In the genomic region with DNA sequence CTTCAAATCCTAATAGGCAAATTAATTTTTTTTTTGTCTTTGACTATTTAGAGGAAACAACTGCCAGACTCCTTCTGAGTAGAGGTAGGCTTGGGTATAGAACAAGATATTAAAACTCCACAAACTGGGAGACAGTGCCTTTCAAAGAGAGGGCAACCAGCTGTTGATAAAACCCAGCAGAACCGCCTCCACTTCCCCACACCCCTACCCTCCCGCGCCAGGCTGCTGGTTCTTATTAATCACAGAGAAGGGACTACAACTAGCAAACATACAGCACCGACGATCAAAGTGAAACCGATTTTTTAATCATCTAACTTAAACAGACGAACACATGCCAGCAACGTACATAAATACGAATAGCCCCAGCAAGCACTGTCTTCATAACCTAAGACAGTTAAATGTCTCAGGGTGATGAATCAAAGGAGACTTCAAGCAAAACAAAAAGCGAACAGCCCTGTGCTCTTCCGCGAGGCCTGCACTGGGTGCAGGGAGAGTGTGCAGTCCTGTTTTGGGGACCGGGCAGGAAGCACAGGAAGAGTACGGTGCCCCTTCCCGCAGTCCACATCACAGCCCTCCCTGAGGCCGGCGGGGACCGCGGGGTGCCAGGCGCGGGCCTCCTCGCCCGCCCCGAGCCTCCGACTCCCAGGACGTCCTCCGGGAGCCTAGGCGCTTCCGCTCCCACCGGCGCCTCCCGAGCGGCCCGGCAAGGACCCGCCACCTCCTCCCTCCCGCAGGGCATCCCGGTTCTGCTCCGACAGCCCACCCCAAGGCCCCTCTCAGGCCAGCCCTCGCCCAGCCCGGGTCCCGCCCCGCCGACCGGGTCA, we compare ENCODE assay signal across 8 cellular contexts.
A peak's percentile ranks its signal among the peaks of the same experiment; 100 is the strongest.
DNase-seq lines count a peak whose midpoint lies in the region; ATAC-seq, FAIRE-seq and TF ChIP-seq lines count a peak whose summit lies in the region.

No MANE protein-coding gene starts in this region.

- no peak for TF ChIP-seq CTCF in breast epithelium (IDR thresholded peaks at IDR 0.05)

- H3K27ac ChIP-seq in breast epithelium (peak overlapping the region; percentile 95 to 97), small intestine (ENCODE audit: low read depth in 1 of 2, low read length in 1 of 2) (peak overlapping the region; percentile 94 to 98)

- H3K27me3 Mint-ChIP-seq in immature natural killer cell (ENCODE audit: low read depth in 3 of 3): peaks cover 1 to 11% (median 3%) of the 10 kb centered on the region in 3 donors

- in situ Hi-C loops in Caki2 (cut with HindIII; ENCODE audit: low pct_unique_long_range_greater_than_20kb, low sequenced_read_pairs): no loop called here

- intact Hi-C loops in breast epithelium (cut with DNase I; ENCODE audit: low total_unique reads): no loop called here

- peak; percentile 29 for ATAC-seq in GM19467 (IDR thresholded peaks at IDR 0.05; ENCODE audit: unreplicated experiment)

- H3K4me1 ChIP-seq in breast epithelium (peaks cover 0 to 5% of the 10 kb centered on the region in 2 donors), small intestine (ENCODE audit: control insufficient read depth in 2 of 2, insufficient read depth in 1 of 2, low read depth in 1 of 2, low read length in 1 of 2) (no peaks in the 10 kb centered on the region)

- H3K9me3 Mint-ChIP-seq in immature natural killer cell: no peaks in the 10 kb centered on the region

- peaks cover 0 to 3% (median 0%) of the 10 kb centered on the region in 3 donors for H3K36me3 Mint-ChIP-seq in immature natural killer cell

- H3K4me3 ChIP-seq in breast epithelium (peak overlapping the region; percentile 85 to 92 (median 87)), small intestine (ENCODE audit: low read depth in 1 of 2, low read length in 2 of 2) (peak overlapping the region; percentile 85 to 99)

- TF ChIP-seq POLR2A in breast epithelium (IDR thresholded peaks at IDR 0.05): no peak

- H3K27me3 ChIP-seq in breast epithelium (no peaks in the 10 kb centered on the region), small intestine (ENCODE audit: control insufficient read depth in 2 of 2, insufficient read depth in 2 of 2, low read length in 2 of 2) (no peaks in the 10 kb centered on the region)

- WGBS in small intestine, 3 donors: 0 to 1% (median 1%) methylated on average over 35 to 44 of the region's 44 CpGs

- FAIRE-seq in small intestine (lab: Jason Lieb, UNC): no peak

- H3K9me3 ChIP-seq in breast epithelium (no peaks in the 10 kb centered on the region), small intestine (ENCODE audit: control insufficient read depth, low read depth) (no peaks in the 10 kb centered on the region)

- no peaks in the 10 kb centered on the region for H3K36me3 ChIP-seq in breast epithelium
- H3K36me3 ChIP-seq in small intestine (ENCODE audit: control insufficient read depth in 2 of 2, insufficient read depth in 2 of 2, low read length in 2 of 2): no peaks in the 10 kb centered on the region

- H3K4me3 Mint-ChIP-seq in immature natural killer cell: peak overlapping the region; percentile 91 to 98 (median 96)

- peak overlapping the region; percentile 70 to 92 (median 86) for H3K27ac Mint-ChIP-seq in immature natural killer cell

- peaks cover 15 to 23% of the 10 kb centered on the region in 2 donors for H3K4me1 Mint-ChIP-seq in immature natural killer cell

- DNase-seq in Caki2 (ENCODE audit: low read depth): peak; percentile 66
- peak; percentile 35 for DNase-seq in HK-2 (ENCODE audit: unreplicated experiment)
- peak in 3 of 5 experiments; percentile 9 to 72 (median 28) for DNase-seq in T-helper 2 cell
- DNase-seq in breast epithelium (ENCODE audit: low spot score in 2 of 2): peak; percentile 42 to 55
- peak; percentile 7 to 28 (median 14) for DNase-seq in immature natural killer cell
- peak; percentile 73 for DNase-seq in small intestine
- no peak for DNase-seq in NCI-H128 (lab: John Stamatoyannopoulos, UW; ENCODE audit: unreplicated experiment)
